Comparison of ENCODE assay signal across 8 cellular contexts in genomic region chr3:9808345-9809037, GRCh38. TPM values are rescaled to one million over a fixed set of nuclear protein-coding genes. Genes with fewer than 3 reads are reported as not detected.
DNase-seq lines count a peak whose midpoint lies in the region; ATAC-seq and TF ChIP-seq lines count a peak whose summit lies in the region.

No MANE protein-coding gene starts in this region.

- H3K9me3 ChIP-seq in Panc1 (ENCODE audit: control insufficient read depth, insufficient read depth, low read depth, low read length), result no peaks in the 10 kb centered on the region

- peak; percentile 49 for ATAC-seq in GM18502 (IDR thresholded peaks at IDR 0.05; ENCODE audit: poor library complexity, unreplicated experiment)
- ATAC-seq in HG03159 (IDR thresholded peaks at IDR 0.05; ENCODE audit: unreplicated experiment), result peak; percentile 68
- ATAC-seq in Panc1, result peak; percentile 76

- no peaks in the 10 kb centered on the region for H3K27me3 ChIP-seq in Panc1 (ENCODE audit: control insufficient read depth, insufficient read depth, low read length)

- H3K4me1 ChIP-seq in Panc1 (ENCODE audit: control insufficient read depth, insufficient read depth, low read length), result peaks cover 15% of the 10 kb centered on the region

- POLR2A ChIA-PET in AG04449 (lab: Yijun Ruan, JAX) (interaction anchor here (0.7 to 1.2 kb wide), 3 partner anchors 16 to 124 kb away, joined by 3 to 4 read pairs (median 4); partner anchors contain the start of genes ARPC4 and TADA3), Panc1 (lab: Charles Lee) (interaction anchor here (0.8 kb wide), 1 partner anchor 15 kb away, joined by 4 read pairs; the partner anchor contains the start of gene ARPC4)

- DNase-seq in AG04449 (ENCODE audit: low read depth, low spot score) (no peak), Panc1 (ENCODE audit: low read depth, low spot score) (no peak), glomerular visceral epithelial cell (ENCODE audit: extremely low spot score) (peak; percentile 51), pons (ENCODE audit: low spot score) (no peak)
- peak; percentile 27 for DNase-seq in activated T-helper 9 cell treated with anti-CD3 and anti-CD28 coated beads, Interleukin-2, amount 50 U/mL, for 16 hours (ENCODE audit: low read depth)
- DNase-seq in stimulated activated CD4-positive, alpha-beta T cell treated with anti-CD3 and anti-CD28 coated beads, Interleukin-2, amount 100 ng/mL, for 24 hours, result peak; percentile 51 to 54

- H3K4me3 ChIP-seq in AG04449 (ENCODE audit: low read depth, low read length) (no peak overlapping the region), Panc1 (ENCODE audit: low read depth in 2 of 2, low read length in 2 of 2) (no peak overlapping the region)

- H3K27ac ChIP-seq in Panc1 (ENCODE audit: low read length), result peak overlapping the region; percentile 65

- CTCF ChIA-PET in AG04449 (lab: Yijun Ruan, JAX) (interaction anchor here (0.8 to 2.4 kb wide), 4 partner anchors 9 to 138 kb away, joined by 3 to 7 read pairs (median 4); partner anchors contain the start of genes ARPC4 and TADA3), Panc1 (lab: Charles Lee) (interaction anchor here (0.5 to 0.6 kb wide), 2 partner anchors 201 to 1038 kb away, joined by 3 to 7 read pairs; no protein-coding TSS in a partner anchor)

- H3K36me3 ChIP-seq in Panc1 (ENCODE audit: control insufficient read depth, insufficient read depth, low read length), result peaks cover 11% of the 10 kb centered on the region; the same call in 1 of the 2 replicates

- BruUV-seq in Panc1 (replicated peaks; lab: Mats Ljungman, UMichigan), result no TSS peak

- intact Hi-C loops in Panc1 (cut with micrococcal nuclease; ENCODE audit: unreplicated experiment), result no loop called here

- TF ChIP-seq CTCF in AG04449 (IDR thresholded peaks at IDR 0.05; ENCODE audit: insufficient read depth, low read length, missing control alignments) (peak; percentile 28), Panc1 (IDR thresholded peaks at IDR 0.05) (no peak; the same call in 1 of the 2 replicates)

- in situ Hi-C loops in Panc1 (cut with HindIII; ENCODE audit: low pct_unique_long_range_greater_than_20kb, low sequenced_read_pairs), result no loop called here

RNA-seq across cellular contexts. Expression of gene TTLL3, which starts 1.6 kb away (rescaled TPM):
- total RNA-seq in Panc1 (2021; ENCODE audit: unreplicated experiment), result 15.7 TPM
- 10.0 TPM for polyA plus RNA-seq in Panc1 (2012; ENCODE audit: insufficient read length)

RNA-seq across cellular contexts. Expression of gene ARPC4, which starts 15.6 kb away (rescaled TPM):
- 117 TPM for total RNA-seq in Panc1 (2021; ENCODE audit: unreplicated experiment)
- 128 TPM for polyA plus RNA-seq in Panc1 (2012; ENCODE audit: insufficient read length)

RNA-seq across cellular contexts. Expression of gene TADA3, which starts 16.2 kb away (rescaled TPM):
- 61.3 TPM for total RNA-seq in Panc1 (2021; ENCODE audit: unreplicated experiment)
- polyA plus RNA-seq in Panc1 (2012; ENCODE audit: insufficient read length), result 94.0 TPM

RNA-seq across cellular contexts. Expression of gene RPUSD3, which starts 35.3 kb away (rescaled TPM):
- 40.4 TPM for total RNA-seq in Panc1 (2021; ENCODE audit: unreplicated experiment)
- polyA plus RNA-seq in Panc1 (2012; ENCODE audit: insufficient read length), result 33.4 TPM

RNA-seq across cellular contexts. Expression of gene CAMK1, which starts 38.7 kb away (rescaled TPM):
- total RNA-seq in Panc1 (2021; ENCODE audit: unreplicated experiment), result 9.7 TPM
- polyA plus RNA-seq in Panc1 (2012; ENCODE audit: insufficient read length), result 21.1 TPM

Comparison
In these comparisons a context has a peak if more than half of its experiments do, and no peak if none do; other contexts are left out.
1. DNase-seq: peak in activated T-helper 9 cell treated with anti-CD3 and anti-CD28 coated beads, Interleukin-2, amount 50 U/mL, for 16 hours (single experiment), glomerular visceral epithelial cell (single experiment) and stimulated activated CD4-positive, alpha-beta T cell treated with anti-CD3 and anti-CD28 coated beads, Interleukin-2, amount 100 ng/mL, for 24 hours (2 of 2); none in AG04449 (single experiment), Panc1 (single experiment) and pons (single experiment).
2. Peak in every context shown above with its lines, with median percentiles within 50 percentile points of each other: ATAC-seq.